ENCODE assay signal across 27 cellular contexts in genomic region chr15:51669381-51669780, GRCh38. TPM values are rescaled to one million over a fixed set of nuclear protein-coding genes. Genes with fewer than 3 reads are reported as not detected.
DNase-seq lines count a peak whose midpoint lies in the region; ATAC-seq, FAIRE-seq and TF ChIP-seq lines count a peak whose summit lies in the region.
"Had no signal": no experiment of that assay in that cellular context is flagged by ENCODE, and none has a peak within 500 bp of the region (broad histone marks: within the 10 kb centered on the region; RNA-seq: fewer than 3 reads in every experiment).

No MANE protein-coding gene starts in this region.

- H3K4me3 ChIP-seq in PC-3 (ENCODE audit: low read length) (no peak overlapping the region), RWPE2 (ENCODE audit: severe bottlenecking) (no peak overlapping the region), bronchial epithelial cell (ENCODE audit: low read depth, low read length) (no peak overlapping the region), neural progenitor cell (no peak overlapping the region)
- H3K4me3 ChIP-seq: BLaER1, GM12878 had no signal

- peaks cover 14% of the 10 kb centered on the region for H3K4me1 Mint-ChIP-seq in neural progenitor cell
- H3K4me1 Mint-ChIP-seq: CD4-positive, CD25-positive, alpha-beta regulatory T cell; CD8-positive, alpha-beta memory T cell had no signal

- no TSS peak for BruUV-seq in PC-3 (replicated peaks; lab: Mats Ljungman, UMichigan)

- DNase-seq in PC-3 (no peak), RWPE2 (ENCODE audit: low spot score) (no peak), bronchial epithelial cell (ENCODE audit: low read depth) (peak; percentile 10), neural progenitor cell (ENCODE audit: low spot score) (no peak)
- DNase-seq: 8988T; ACHN; BE2C; C1 segment of cervical spinal cord; CD4-positive, alpha-beta memory T cell; CD4-positive, CD25-positive, alpha-beta regulatory T cell; CD8-positive, alpha-beta memory T cell; COR-L47; DMS 273 treated with DMSO at 0.1 percent for 48 hours; DMS153; DMS53; DMS79; DND-41; EL; GDM1 had no signal

- no peak for FAIRE-seq in bronchial epithelial cell (lab: Jason Lieb, UNC)
- FAIRE-seq: GM12878, GM12892, GM18507, GM19239 had no signal

- no peaks in the 10 kb centered on the region for H3K9me3 Mint-ChIP-seq in neural progenitor cell
- H3K9me3 Mint-ChIP-seq: CD14-positive monocyte; CD4-positive, alpha-beta memory T cell; CD8-positive, alpha-beta memory T cell had no signal

- CTCF ChIA-PET in PC-3 (lab: Charles Lee): interaction anchor here (0.6 kb wide), 1 partner anchor 38 kb away, joined by 3 read pairs; no protein-coding TSS in a partner anchor

- no peaks in the 10 kb centered on the region for H3K36me3 Mint-ChIP-seq in neural progenitor cell
- H3K36me3 Mint-ChIP-seq: CD14-positive monocyte; CD4-positive, alpha-beta memory T cell; CD4-positive, CD25-positive, alpha-beta regulatory T cell; CD8-positive, alpha-beta memory T cell had no signal

- intact Hi-C loops in PC-3 (cut with micrococcal nuclease): no loop called here

- H3K4me2 ChIP-seq in PC-3 (ENCODE audit: low read length) (no peak overlapping the region), neural progenitor cell (no peak overlapping the region)
- H3K4me2 ChIP-seq: BLaER1 had no signal

- H3F3A ChIP-seq in PC-3 (ENCODE audit: low read length, unreplicated experiment) (no peaks in the 10 kb centered on the region), neural progenitor cell (ENCODE audit: low read depth) (no peaks in the 10 kb centered on the region)

- TF ChIP-seq CTCF in PC-3 (conservative IDR thresholded peaks at IDR 0.05; ENCODE audit: low read depth, low read length): no peak
- no peak for TF ChIP-seq CTCF in RWPE2 (IDR thresholded peaks at IDR 0.05; ENCODE audit: poor library complexity, severe bottlenecking)
- no peak for TF ChIP-seq CTCF in bronchial epithelial cell (IDR thresholded peaks at IDR 0.05; ENCODE audit: insufficient read depth, low read length, severe bottlenecking)
- TF ChIP-seq CTCF in neural progenitor cell (IDR thresholded peaks at IDR 0.05): no peak

- H3K9ac ChIP-seq in PC-3 (ENCODE audit: low read length): no peak overlapping the region
- no peak overlapping the region for H3K9ac ChIP-seq in neural progenitor cell
- H3K9ac ChIP-seq: BLaER1 had no signal

- H3K27ac ChIP-seq in PC-3 (ENCODE audit: low read length): no peak overlapping the region
- no peak overlapping the region for H3K27ac ChIP-seq in RWPE2 (ENCODE audit: poor library complexity, severe bottlenecking)
- no peak overlapping the region for H3K27ac ChIP-seq in neural progenitor cell
- H3K27ac ChIP-seq: BLaER1 had no signal

- H3K4me1 ChIP-seq in PC-3 (ENCODE audit: insufficient read depth, low read length) (no peaks in the 10 kb centered on the region), RWPE2 (ENCODE audit: insufficient read depth, poor library complexity, severe bottlenecking) (no peaks in the 10 kb centered on the region), neural progenitor cell (peaks cover 16% of the 10 kb centered on the region)
- H3K4me1 ChIP-seq: BLaER1 had no signal

- no peak overlapping the region for H2AFZ ChIP-seq in PC-3 (ENCODE audit: low read length)
- no peak overlapping the region for H2AFZ ChIP-seq in neural progenitor cell (replicated peaks)

- no peaks in the 10 kb centered on the region for H3K9me3 ChIP-seq in PC-3 (ENCODE audit: low read length)
- H3K9me3 ChIP-seq in RWPE2 (ENCODE audit: severe bottlenecking): no peaks in the 10 kb centered on the region
- H3K9me3 ChIP-seq in neural progenitor cell (ENCODE audit: low read depth): no peaks in the 10 kb centered on the region
- H3K9me3 ChIP-seq: BE2C, BLaER1 had no signal

- no peak overlapping the region for H3K4me3 Mint-ChIP-seq in neural progenitor cell
- H3K4me3 Mint-ChIP-seq: CD14-positive monocyte; CD4-positive, alpha-beta memory T cell; CD4-positive, CD25-positive, alpha-beta regulatory T cell; CD8-positive, alpha-beta memory T cell had no signal

- ATAC-seq in PC-3: peak; percentile 37; the same call in 1 of the 2 replicates
- ATAC-seq in RWPE2 (ENCODE audit: low read depth): peak; percentile 53; the same call in 1 of the 3 replicates
- no peak for ATAC-seq in GM19035 (IDR thresholded peaks at IDR 0.05; ENCODE audit: unreplicated experiment)
- ATAC-seq: GM12878 had no signal

- H3K79me2 ChIP-seq in PC-3 (ENCODE audit: low read length) (no peaks in the 10 kb centered on the region), neural progenitor cell (ENCODE audit: low read depth) (no peaks in the 10 kb centered on the region)

- H3K27me3 ChIP-seq in PC-3 (ENCODE audit: low read length) (no peaks in the 10 kb centered on the region), RWPE2 (ENCODE audit: insufficient read depth, poor library complexity, severe bottlenecking) (peaks cover 5% of the 10 kb centered on the region), bronchial epithelial cell (ENCODE audit: control insufficient read depth, insufficient read depth, low read length) (peaks cover 5% of the 10 kb centered on the region), neural progenitor cell (no peaks in the 10 kb centered on the region)
- H3K27me3 ChIP-seq: BE2C, BLaER1 had no signal

- no peaks in the 10 kb centered on the region for H3K9me2 ChIP-seq in PC-3 (replicated peaks; ENCODE audit: low read length)

- POLR2A ChIA-PET in PC-3 (lab: Charles Lee; ENCODE audit: unreplicated experiment): no interaction called here

- H3K27ac Mint-ChIP-seq in neural progenitor cell: no peak overlapping the region
- H3K27ac Mint-ChIP-seq: CD4-positive, alpha-beta memory T cell; CD4-positive, CD25-positive, alpha-beta regulatory T cell; CD8-positive, alpha-beta memory T cell had no signal

- no peaks in the 10 kb centered on the region for H4K20me1 ChIP-seq in PC-3 (ENCODE audit: low read length)
- no peaks in the 10 kb centered on the region for H4K20me1 ChIP-seq in neural progenitor cell (ENCODE audit: low read depth)
- H4K20me1 ChIP-seq: BLaER1 had no signal

- H3K36me3 ChIP-seq in PC-3 (ENCODE audit: low read depth, low read length): no peaks in the 10 kb centered on the region
- H3K36me3 ChIP-seq in RWPE2 (ENCODE audit: low read depth): no peaks in the 10 kb centered on the region
- no peaks in the 10 kb centered on the region for H3K36me3 ChIP-seq in bronchial epithelial cell (ENCODE audit: control insufficient read depth, insufficient read depth, low read length)
- no peaks in the 10 kb centered on the region for H3K36me3 ChIP-seq in neural progenitor cell
- H3K36me3 ChIP-seq: BE2C, BLaER1 had no signal

- H3K27me3 Mint-ChIP-seq in neural progenitor cell (ENCODE audit: insufficient read depth, low read depth): no peaks in the 10 kb centered on the region

RNA-seq across cellular contexts. Expression of gene SCG3, which starts 11.9 kb away (rescaled TPM):
- total RNA-seq in PC-3 (2014; rRNA removed): not detected in 2 replicates
- not detected in 2 replicates for total RNA-seq in bronchial epithelial cell
- total RNA-seq in neural progenitor cell (ENCODE audit: low replicate concordance): 0.15 and 0.19 TPM in 2 replicates
- total RNA-seq: CD4-positive, alpha-beta memory T cell; CD4-positive, CD25-positive, alpha-beta regulatory T cell; CD8-positive, alpha-beta memory T cell; G401; GM12878 had no signal

RNA-seq across cellular contexts. Expression of gene DMXL2, which starts 46.8 kb away (rescaled TPM):
- total RNA-seq in PC-3 (2014; rRNA removed) (10.9 and 11.1 TPM in 2 replicates), bronchial epithelial cell (14.5 and 16.1 TPM in 2 replicates), neural progenitor cell (ENCODE audit: low replicate concordance) (78.4 and 124 TPM in 2 replicates)
